26 cellular contexts compared by ENCODE assay signal in genomic region chrX:120402363-120402762, GRCh38. TPM values are rescaled to one million over a fixed set of nuclear protein-coding genes. Genes with fewer than 3 reads are reported as not detected.
A peak's percentile ranks its signal among the peaks of the same experiment; 100 is the strongest.
DNase-seq lines count a peak whose midpoint lies in the region; ATAC-seq and TF ChIP-seq lines count a peak whose summit lies in the region.
"Had no signal": no experiment of that assay in that cellular context is flagged by ENCODE, and none has a peak within 500 bp of the region (broad histone marks: within the 10 kb centered on the region; RNA-seq: fewer than 3 reads in every experiment).

No MANE protein-coding gene starts in this region.

- H3K79me1 ChIP-seq in trophoblast cell (ENCODE audit: low read length), result no peaks in the 10 kb centered on the region

- in situ Hi-C loops in gastrocnemius medialis (cut with MboI; ENCODE audit: low sequenced_read_pairs in 4 of 4), result no loop called here

- no peak overlapping the region for H3K14ac ChIP-seq in trophoblast cell (ENCODE audit: low read length)

- H3K4me3 ChIP-seq in RWPE2 (ENCODE audit: severe bottlenecking), result no peak overlapping the region
- H3K4me3 ChIP-seq in fibroblast of mammary gland (ENCODE audit: control insufficient read depth, low read depth, low read length), result no peak overlapping the region
- H3K4me3 ChIP-seq in gastrocnemius medialis, result no peak overlapping the region
- H3K4me3 ChIP-seq in trophoblast cell (ENCODE audit: low read depth, low read length), result no peak overlapping the region
- H3K4me3 ChIP-seq: SJSA1 had no signal

- H3K27me3 ChIP-seq in RWPE2 (ENCODE audit: insufficient read depth, poor library complexity, severe bottlenecking), result no peaks in the 10 kb centered on the region
- no peaks in the 10 kb centered on the region for H3K27me3 ChIP-seq in gastrocnemius medialis
- H3K27me3 ChIP-seq in trophoblast cell (ENCODE audit: insufficient read depth, low read length), result no peaks in the 10 kb centered on the region
- H3K27me3 ChIP-seq: SJSA1 had no signal

- no peaks in the 10 kb centered on the region for H3K79me2 ChIP-seq in trophoblast cell (ENCODE audit: control insufficient read depth, insufficient read depth, low read length, poor library complexity)

- H3K4ac ChIP-seq in trophoblast cell (ENCODE audit: low read depth, low read length), result no peak overlapping the region

- TF ChIP-seq POLR2A in gastrocnemius medialis (IDR thresholded peaks at IDR 0.05), result peak in 1 of 2 donors; percentile 29

- TF ChIP-seq CTCF in RWPE2 (IDR thresholded peaks at IDR 0.05; ENCODE audit: poor library complexity, severe bottlenecking), result no peak
- no peak for TF ChIP-seq CTCF in fibroblast of mammary gland (conservative IDR thresholded peaks at IDR 0.05; ENCODE audit: control insufficient read depth, insufficient read depth, low read depth, low read length)
- TF ChIP-seq CTCF in gastrocnemius medialis (IDR thresholded peaks at IDR 0.05 in 4 of 5, conservative IDR thresholded peaks at IDR 0.05 in 1 of 5), result no peak

- no peak overlapping the region for H3K9ac ChIP-seq in trophoblast cell (ENCODE audit: low read length)
- H3K9ac ChIP-seq: KMS-11 had no signal

- H2BK5ac ChIP-seq in trophoblast cell (ENCODE audit: low read depth, low read length, poor library complexity), result no peak overlapping the region

- no peak overlapping the region for H4K91ac ChIP-seq in trophoblast cell (ENCODE audit: low read depth, low read length)

- H3K9me3 ChIP-seq in RWPE2 (ENCODE audit: severe bottlenecking), result no peaks in the 10 kb centered on the region
- H3K9me3 ChIP-seq in gastrocnemius medialis, result no peaks in the 10 kb centered on the region
- H3K9me3 ChIP-seq in trophoblast cell (ENCODE audit: insufficient read depth, low read depth, low read length), result no peaks in the 10 kb centered on the region
- H3K9me3 ChIP-seq: SJSA1 had no signal

- DNase-seq in HT1080 (ENCODE audit: low read depth) (peak; percentile 24), RWPE2 (ENCODE audit: low spot score) (no peak), fibroblast of mammary gland (ENCODE audit: low read depth) (peak; percentile 5), gastrocnemius medialis (peak; percentile 6 to 25), trophoblast cell (no peak)
- DNase-seq: C1 segment of cervical spinal cord; CD4-positive, alpha-beta memory T cell; COR-L47; EL; GF-D8; NCI-H1092 treated with DMSO at 0.1 percent for 48 hours; NCI-H1436; NCI-H187; NCI-H2081 treated with DMSO at 0.1 percent for 48 hours; NCI-H446; NCI-H524 treated with DMSO at 0.1 percent for 48 hours; NCI-H774; Right ventricle myocardium superior; T-cell had no signal

- no peak overlapping the region for H2AFZ ChIP-seq in trophoblast cell (ENCODE audit: insufficient read depth, low read length, poor library complexity)

- H4K12ac ChIP-seq in trophoblast cell (ENCODE audit: low read depth, low read length), result no peak overlapping the region

- no peak overlapping the region for H3K23ac ChIP-seq in trophoblast cell (ENCODE audit: low read length)

- no peak overlapping the region for H3K4me2 ChIP-seq in trophoblast cell (ENCODE audit: low read length)
- H3K4me2 ChIP-seq: KMS-11 had no signal

- H3K4me1 ChIP-seq in RWPE2 (ENCODE audit: insufficient read depth, poor library complexity, severe bottlenecking) (no peaks in the 10 kb centered on the region), gastrocnemius medialis (no peaks in the 10 kb centered on the region), trophoblast cell (ENCODE audit: control insufficient read depth in 1 of 2, insufficient read depth in 2 of 2, low read length in 2 of 2) (no peaks in the 10 kb centered on the region)
- H3K4me1 ChIP-seq: SJSA1 had no signal

- H3K36me3 ChIP-seq in RWPE2 (ENCODE audit: low read depth) (no peaks in the 10 kb centered on the region), gastrocnemius medialis (no peaks in the 10 kb centered on the region), trophoblast cell (ENCODE audit: control insufficient read depth in 1 of 2, insufficient read depth in 2 of 2, low read length in 2 of 2) (no peaks in the 10 kb centered on the region)
- H3K36me3 ChIP-seq: SJSA1 had no signal

- H2BK120ac ChIP-seq in trophoblast cell (ENCODE audit: insufficient read depth, low read length, poor library complexity), result no peak overlapping the region

- no peak overlapping the region for H4K8ac ChIP-seq in trophoblast cell (ENCODE audit: low read depth, low read length)

- no CpG with 5 or more reads among the region's 2 CpGs for WGBS in trophoblast cell (ENCODE audit: extremely low coverage, insufficient coverage, insufficient read length)

- H2AK5ac ChIP-seq in trophoblast cell (ENCODE audit: low read length), result no peak overlapping the region

- 0 out of 3 replicates have a peak, but pooled peaks have one; percentile 44 for ATAC-seq in RWPE2 (ENCODE audit: low read depth)
- ATAC-seq in gastrocnemius medialis, result peak; percentile 96 to 99
- ATAC-seq in HG03135 (IDR thresholded peaks at IDR 0.05; ENCODE audit: unreplicated experiment), result no peak
- no peak for ATAC-seq in GM19455 (IDR thresholded peaks at IDR 0.05; ENCODE audit: unreplicated experiment)
- ATAC-seq: T-cell had no signal

- H3K27ac ChIP-seq in RWPE2 (ENCODE audit: poor library complexity, severe bottlenecking), result no peak overlapping the region
- peak overlapping the region; percentile 43 to 66 (median 58) for H3K27ac ChIP-seq in gastrocnemius medialis
- H3K27ac ChIP-seq in trophoblast cell (ENCODE audit: low read depth, low read length), result no peak overlapping the region
- H3K27ac ChIP-seq: KMS-11, SJSA1 had no signal

- no peak overlapping the region for H2BK12ac ChIP-seq in trophoblast cell (ENCODE audit: low read length)

- intact Hi-C loops in gastrocnemius medialis (cut with DNase I; ENCODE audit: low total_unique reads), result no loop called here

- no peak overlapping the region for H3K18ac ChIP-seq in trophoblast cell (ENCODE audit: low read length)

RNA-seq across cellular contexts. Expression of gene ATP1B4, which starts 40.5 kb away (rescaled TPM):
- total RNA-seq in HT1080 (2014; rRNA removed; shearing (Covaris generic)), result not detected in 2 replicates
- polyA plus RNA-seq in HT1080 (2015; cell fraction: cytosol; rRNA removed), result not detected in 2 replicates
- polyA plus RNA-seq in HT1080 (2015; cell fraction: nucleus; rRNA removed), result not detected in 2 replicates
- total RNA-seq in gastrocnemius medialis, result 10 to 100 TPM in 1 of 4 donors, 1 to 10 TPM in 3; 2.3 to 20.4 (median 4.7) TPM
- polyA plus RNA-seq in trophoblast cell (2013), result not detected in 2 replicates
- total RNA-seq: A673; CD4-positive, alpha-beta memory T cell; Right ventricle myocardium superior; RPMI7951; SJSA1; T-cell had no signal
- polyA plus RNA-seq: CD4-positive, alpha-beta memory T cell; IgD-negative memory B cell had no signal

Comparison
In these comparisons a context has a peak if more than half of its experiments do, and no peak if none do; other contexts are left out.
1. DNase-seq: peak in HT1080 (single experiment), fibroblast of mammary gland (single experiment) and gastrocnemius medialis (2 of 2); none in RWPE2 (single experiment) and trophoblast cell (0 of 2).
2. ATAC-seq: peak in RWPE2 (single experiment) and gastrocnemius medialis (2 of 2); none in HG03135 (single experiment) and GM19455 (single experiment).
3. H3K27ac ChIP-seq: peak in gastrocnemius medialis (4 of 4); none in RWPE2 (single experiment) and trophoblast cell (single experiment).